Comparison of ENCODE assay signal across 8 cellular contexts in the genomic region with DNA sequence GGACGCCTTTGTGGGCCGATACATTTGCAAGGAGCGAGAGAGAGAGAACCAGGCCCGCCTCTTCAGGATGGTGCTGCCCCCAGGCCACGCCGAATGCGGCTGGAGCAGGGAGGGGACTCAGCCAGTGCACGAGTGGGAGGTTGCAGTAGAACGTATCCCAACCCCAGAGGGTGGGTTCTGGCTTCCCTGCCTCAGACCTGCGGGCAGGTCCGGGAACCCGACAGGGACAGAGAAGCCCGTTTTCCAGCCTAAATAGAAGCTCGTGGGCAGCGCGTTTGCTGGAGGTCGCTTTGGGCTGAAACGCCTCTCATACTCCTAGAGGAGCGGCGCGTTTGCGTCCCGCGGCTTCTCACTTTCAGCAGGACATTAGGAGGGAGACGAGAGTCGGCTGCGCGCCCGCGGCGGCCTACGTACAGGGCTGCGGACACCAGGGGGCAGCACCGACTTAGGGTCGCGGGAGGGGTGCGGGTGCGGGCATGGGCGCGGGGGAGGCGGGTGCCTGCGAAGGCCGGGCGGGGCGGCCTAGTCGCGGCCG. TPM values are rescaled to one million over a fixed set of nuclear protein-coding genes. Genes with fewer than 3 reads are reported as not detected.
A peak's percentile ranks its signal among the peaks of the same experiment; 100 is the strongest.
DNase-seq lines count a peak whose midpoint lies in the region; ATAC-seq and TF ChIP-seq lines count a peak whose summit lies in the region.

No MANE protein-coding gene starts in this region.

- CTCF ChIA-PET in mammary epithelial cell (lab: Charles Lee; ENCODE audit: low non-redundant PET) = interaction anchor here (1.0 to 1.1 kb wide), 2 partner anchors 439 to 690 kb away, joined by 3 to 5 read pairs; no protein-coding TSS in a partner anchor
- CTCF ChIA-PET in WTC11 (lab: Charles Lee) = interaction anchor here (0.6 to 6.4 kb wide), 10 partner anchors 10 to 1129 kb away, joined by 3 to 46 read pairs (median 8); a partner anchor contains a TSS

- dilution Hi-C loops in mammary epithelial cell (cut with HindIII; ENCODE audit: low sequenced_read_pairs) = no loop called here

- intact Hi-C loops in breast epithelium (cut with DNase I; ENCODE audit: low total_unique reads) (no loop called here), mammary epithelial cell (cut with micrococcal nuclease) (no loop called here)

- H3K9me3 ChIP-seq in breast epithelium = peaks cover 0 to 4% of the 10 kb centered on the region in 2 donors
- no peaks in the 10 kb centered on the region for H3K9me3 ChIP-seq in mammary epithelial cell (replicated peaks; ENCODE audit: insufficient read depth, low read length)

- WGBS in mammary epithelial cell (ENCODE audit: low coverage, missing lambda C conversion rate) = 74% methylated on average over 8 of the region's 48 CpGs

- H2AFZ ChIP-seq in mammary epithelial cell (ENCODE audit: low read depth, low read length) = no peak overlapping the region

- ATAC-seq in WTC11 (peak; percentile 25), GM19324 (IDR thresholded peaks at IDR 0.05; ENCODE audit: low FRiP score, unreplicated experiment) (no peak), GM18505 (IDR thresholded peaks at IDR 0.05; ENCODE audit: unreplicated experiment) (no peak)

- peak overlapping the region; percentile 58 to 73 (median 69) for H3K4me3 ChIP-seq in breast epithelium
- H3K4me3 ChIP-seq in mammary epithelial cell (replicated peaks in 1 of 3; ENCODE audit: insufficient read depth in 1 of 3, low read depth in 2 of 3, low read length in 3 of 3) = no peak overlapping the region
- H3K4me3 ChIP-seq in cardiac fibroblast (replicated peaks in 1 of 2; ENCODE audit: low read depth in 2 of 2, low read length in 2 of 2) = peak overlapping the region in 1 of 2 donors; percentile 63

- peak in 1 of 3 donors; percentile 37 for TF ChIP-seq CTCF in breast epithelium (IDR thresholded peaks at IDR 0.05)
- peak in 1 of 2 donors; percentile 5 for TF ChIP-seq CTCF in mammary epithelial cell (conservative IDR thresholded peaks at IDR 0.05 in 1 of 2, IDR thresholded peaks at IDR 0.05 in 1 of 2; ENCODE audit: extremely low read depth in 1 of 2, insufficient read depth in 1 of 2, low read depth in 1 of 2, low read length in 2 of 2)
- peak; percentile 65 for TF ChIP-seq CTCF in WTC11 (IDR thresholded peaks at IDR 0.05)
- TF ChIP-seq CTCF in cardiac fibroblast (IDR thresholded peaks at IDR 0.05; ENCODE audit: low read depth, low read length) = peak; percentile 51

- H3K9me3 Mint-ChIP-seq in WTC11 = no peaks in the 10 kb centered on the region

- H3K36me3 ChIP-seq in breast epithelium = no peaks in the 10 kb centered on the region
- no peaks in the 10 kb centered on the region for H3K36me3 ChIP-seq in mammary epithelial cell (ENCODE audit: insufficient read depth, low read length)

- peak overlapping the region; percentile 82 to 96 for H3K27ac ChIP-seq in breast epithelium
- H3K27ac ChIP-seq in mammary epithelial cell (ENCODE audit: insufficient read depth, low read depth, low read length) = no peak overlapping the region

- H3K4me3 Mint-ChIP-seq in WTC11 = peak overlapping the region; percentile 68

- DNase-seq in breast epithelium (ENCODE audit: low spot score in 2 of 2) (peak; percentile 45 to 81), mammary epithelial cell (no peak), WTC11 (ENCODE audit: low spot score) (peak; percentile 86), cardiac fibroblast (ENCODE audit: low read depth in 2 of 2) (peak; percentile 65 to 84), kidney tubule cell (ENCODE audit: low spot score) (peak; percentile 72)
- peak; percentile 70 for DNase-seq in stimulated activated CD4-positive, alpha-beta T cell treated with anti-CD3 and anti-CD28 coated beads, Interleukin-1b, Interleukin-23, amount 100 ng/mL, for 48 hours

- no peaks in the 10 kb centered on the region for H3K79me2 ChIP-seq in mammary epithelial cell (ENCODE audit: insufficient read depth, low read length)

- no peaks in the 10 kb centered on the region for H3K27me3 ChIP-seq in breast epithelium
- H3K27me3 ChIP-seq in mammary epithelial cell (ENCODE audit: insufficient read depth, low read length) = no peaks in the 10 kb centered on the region

- H3K4me1 ChIP-seq in breast epithelium (peaks cover 0 to 3% of the 10 kb centered on the region in 2 donors), mammary epithelial cell (ENCODE audit: insufficient read depth, low read length) (peaks cover 11% of the 10 kb centered on the region)

- no peaks in the 10 kb centered on the region for H3K36me3 Mint-ChIP-seq in WTC11

- TF ChIP-seq POLR2A in breast epithelium (IDR thresholded peaks at IDR 0.05) (no peak), GM18505 (IDR thresholded peaks at IDR 0.05; ENCODE audit: borderline replicate concordance, extremely low read depth, insufficient read depth, insufficient read length) (no peak)

- no peak overlapping the region for H3K9ac ChIP-seq in mammary epithelial cell (ENCODE audit: insufficient read depth, low read length)

- H3K27me3 Mint-ChIP-seq in WTC11 (ENCODE audit: low read depth) = peaks cover 90% of the 10 kb centered on the region

- peaks cover 15% of the 10 kb centered on the region for H3K4me1 Mint-ChIP-seq in WTC11

- in situ Hi-C loops in mammary epithelial cell (cut with MboI; ENCODE audit: low sequenced_read_pairs in 2 of 2) = loop anchor here in 1 of 2 donors (10.0 to 25.0 kb wide), 3 partner anchors 144 to 698 kb away; no protein-coding TSS in a partner anchor

- BruUV-seq in mammary epithelial cell (replicated peaks; lab: Mats Ljungman, UMichigan) = no TSS peak

- no peak overlapping the region for H3K4me2 ChIP-seq in mammary epithelial cell (ENCODE audit: insufficient read depth, low read depth, low read length)

- POLR2A ChIA-PET in WTC11 (lab: Charles Lee) = no interaction called here

- no peak overlapping the region for H3K27ac Mint-ChIP-seq in WTC11

- H4K20me1 ChIP-seq in mammary epithelial cell (ENCODE audit: insufficient read depth, low read length) = no peaks in the 10 kb centered on the region

TF ChIP-seq in WTC11, 78 proteins besides CTCF, POLR2A, EP300 and RAD21:
- no peak for TF ChIP-seq CBFB (CRISPR knock-in tag; IDR thresholded peaks at IDR 0.05; ENCODE audit: low read depth)
- TF ChIP-seq SMAD3 (CRISPR knock-in tag; IDR thresholded peaks at IDR 0.05; ENCODE audit: borderline replicate concordance) = no peak

RNA-seq across cellular contexts. Expression of a gene that starts 11.0 kb away (rescaled TPM):
- total RNA-seq in breast epithelium = 1 to 10 TPM; 4.8 to 8.5 (median 5.7) TPM
- total RNA-seq in mammary epithelial cell = 1 to 10 TPM; 1.5 to 4.8 TPM
- not detected for polyA plus RNA-seq in mammary epithelial cell
- polyA minus RNA-seq in mammary epithelial cell = not detected
- total RNA-seq in WTC11 (2021) = 0.09 to 0.41 TPM (median 0.21 TPM) in 3 replicates

RNA-seq across cellular contexts. Expression of a gene that starts 41.6 kb away (rescaled TPM):
- under 1 TPM in 1 of 3 donors, not detected in 2; 0.80 TPM for total RNA-seq in breast epithelium
- under 1 TPM in 1 of 2 donors, not detected in 1; 0.33 TPM for total RNA-seq in mammary epithelial cell
- 0.03 TPM for polyA plus RNA-seq in mammary epithelial cell
- polyA minus RNA-seq in mammary epithelial cell = not detected
- total RNA-seq in WTC11 (2021) = not detected in 3 replicates

Comparison
In these comparisons a context has a peak if more than half of its experiments do, and no peak if none do; other contexts are left out.
1. H3K4me3 ChIP-seq: peak in breast epithelium (3 of 3); none in mammary epithelial cell (0 of 3).